Comparison of ENCODE assay signal across 8 cellular contexts in the genomic region with DNA sequence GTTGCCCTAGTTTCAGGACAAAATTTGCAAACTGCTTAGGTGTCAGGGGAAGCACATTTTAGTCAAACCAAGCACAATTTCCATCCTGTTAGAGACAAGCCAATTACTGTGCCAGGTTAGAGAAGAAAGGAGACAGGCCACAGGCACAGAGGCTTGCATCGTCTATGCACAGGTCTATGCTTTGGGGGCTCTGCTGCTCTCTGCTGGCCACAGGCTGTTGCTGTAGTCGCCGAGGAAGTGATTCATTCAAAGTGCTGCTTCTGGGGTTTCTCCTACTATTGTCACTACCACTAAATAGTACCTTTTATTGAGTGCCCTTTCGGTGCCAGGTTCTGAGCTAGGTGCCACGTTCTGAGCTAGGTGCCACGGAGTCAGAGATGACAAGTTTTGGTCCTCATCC. TPM values are rescaled to one million over a fixed set of nuclear protein-coding genes. Genes with fewer than 3 reads are reported as not detected.
DNase-seq lines count a peak whose midpoint lies in the region; ATAC-seq, FAIRE-seq and TF ChIP-seq lines count a peak whose summit lies in the region.

No MANE protein-coding gene starts in this region.

- H3K79me2 ChIP-seq in parathyroid adenoma, result no peaks in the 10 kb centered on the region

- no peak overlapping the region for H3K27ac ChIP-seq in parathyroid adenoma
- no peak overlapping the region for H3K27ac ChIP-seq in upper lobe of right lung

- H2AFZ ChIP-seq in parathyroid adenoma, result no peak overlapping the region

- peaks cover 33% of the 10 kb centered on the region for H3K4me1 Mint-ChIP-seq in activated T-helper 2 cell treated with anti-CD3 and anti-CD28 coated beads, Interferon-gamma antibody, Interleukin-2, Interleukin-4, amounts not matched to agents 10 μg/mL and 5 μg/mL and 100 μg/mL, durations not matched to agents 14 hours and 24 hours and 36 hours (ENCODE audit: low read depth)

- intact Hi-C loops in activated T-helper 2 cell treated with anti-CD3 and anti-CD28 coated beads, Interferon-gamma antibody, Interleukin-2, Interleukin-4, amounts not matched to agents 10 μg/mL and 5 μg/mL and 100 μg/mL, durations not matched to agents 14 hours and 24 hours and 36 hours (cut with micrococcal nuclease), result loop anchor here (2.0 kb wide), 2 partner anchors 81 to 117 kb away; partner anchors contain the start of gene HTATSF1
- intact Hi-C loops in upper lobe of right lung (cut with DNase I), result no loop called here

- H3K9me3 ChIP-seq in parathyroid adenoma (ENCODE audit: control insufficient read depth, low read length), result no peaks in the 10 kb centered on the region
- H3K9me3 ChIP-seq in upper lobe of right lung, result no peaks in the 10 kb centered on the region

- peak overlapping the region; percentile 64 for H3K27ac Mint-ChIP-seq in activated T-helper 2 cell treated with anti-CD3 and anti-CD28 coated beads, Interferon-gamma antibody, Interleukin-2, Interleukin-4, amounts not matched to agents 10 μg/mL and 5 μg/mL and 100 μg/mL, durations not matched to agents 14 hours and 24 hours and 36 hours

- H3K4me3 ChIP-seq in foreskin fibroblast (ENCODE audit: low read depth in 1 of 2, low read length in 2 of 2), result no peak overlapping the region
- H3K4me3 ChIP-seq in parathyroid adenoma (ENCODE audit: low read depth, low read length), result no peak overlapping the region
- no peak overlapping the region for H3K4me3 ChIP-seq in upper lobe of right lung

- H3K27me3 ChIP-seq in parathyroid adenoma (ENCODE audit: control insufficient read depth, insufficient read depth, low read length), result no peaks in the 10 kb centered on the region
- H3K27me3 ChIP-seq in upper lobe of right lung, result no peaks in the 10 kb centered on the region

- ATAC-seq in GM21381 (IDR thresholded peaks at IDR 0.05; ENCODE audit: unreplicated experiment) (peak; percentile 95), upper lobe of right lung (peak; percentile 83)

- peak; percentile 70 for TF ChIP-seq CTCF in foreskin fibroblast (IDR thresholded peaks at IDR 0.05; ENCODE audit: low read depth, low read length)
- peak; percentile 66 for TF ChIP-seq CTCF in parathyroid adenoma (IDR thresholded peaks at IDR 0.05)
- peak; percentile 60 for TF ChIP-seq CTCF in upper lobe of right lung (IDR thresholded peaks at IDR 0.05)

- no peaks in the 10 kb centered on the region for H3K4me1 ChIP-seq in parathyroid adenoma
- no peaks in the 10 kb centered on the region for H3K4me1 ChIP-seq in upper lobe of right lung

- H3K9ac ChIP-seq in parathyroid adenoma, result no peak overlapping the region

- H3K4me3 Mint-ChIP-seq in activated T-helper 2 cell treated with anti-CD3 and anti-CD28 coated beads, Interferon-gamma antibody, Interleukin-2, Interleukin-4, amounts not matched to agents 10 μg/mL and 5 μg/mL and 100 μg/mL, durations not matched to agents 14 hours and 24 hours and 36 hours (ENCODE audit: low read depth), result no peak overlapping the region

- DNase-seq in DMS153 treated with DMSO at 0.1 percent for 48 hours (lab: John Stamatoyannopoulos, UW; ENCODE audit: unreplicated experiment) (peak; percentile 33), HT1080 (ENCODE audit: low read depth) (peak; percentile 49), RCC 7860 (ENCODE audit: low spot score) (peak; percentile 23), foreskin fibroblast (peak; percentile 23 to 68), upper lobe of right lung (peak; percentile 65)
- peak; percentile 57 for DNase-seq in activated T-helper 2 cell treated with anti-CD3 and anti-CD28 coated beads, Interferon-gamma antibody, Interleukin-2, Interleukin-4, amounts not matched to agents 10 μg/mL and 5 μg/mL and 100 μg/mL, durations not matched to agents 14 hours and 24 hours and 36 hours (ENCODE audit: low spot score)

- FAIRE-seq in RCC 7860 (lab: Jason Lieb, UNC), result no peak

- H3K27me3 Mint-ChIP-seq in activated T-helper 2 cell treated with anti-CD3 and anti-CD28 coated beads, Interferon-gamma antibody, Interleukin-2, Interleukin-4, amounts not matched to agents 10 μg/mL and 5 μg/mL and 100 μg/mL, durations not matched to agents 14 hours and 24 hours and 36 hours (ENCODE audit: low read depth), result no peaks in the 10 kb centered on the region

- H3K9me3 Mint-ChIP-seq in activated T-helper 2 cell treated with anti-CD3 and anti-CD28 coated beads, Interferon-gamma antibody, Interleukin-2, Interleukin-4, amounts not matched to agents 10 μg/mL and 5 μg/mL and 100 μg/mL, durations not matched to agents 14 hours and 24 hours and 36 hours, result no peaks in the 10 kb centered on the region

- H3K36me3 Mint-ChIP-seq in activated T-helper 2 cell treated with anti-CD3 and anti-CD28 coated beads, Interferon-gamma antibody, Interleukin-2, Interleukin-4, amounts not matched to agents 10 μg/mL and 5 μg/mL and 100 μg/mL, durations not matched to agents 14 hours and 24 hours and 36 hours (ENCODE audit: low read depth), result no peaks in the 10 kb centered on the region

- H3K4me2 ChIP-seq in parathyroid adenoma (ENCODE audit: low read length), result no peak overlapping the region

- H3K36me3 ChIP-seq in parathyroid adenoma (ENCODE audit: control insufficient read depth, insufficient read depth, low read length) (no peaks in the 10 kb centered on the region), upper lobe of right lung (no peaks in the 10 kb centered on the region)

RNA-seq across cellular contexts. Expression of gene VGLL1, which starts 45.5 kb away (rescaled TPM):
- not detected in 2 replicates for total RNA-seq in HT1080 (2014; rRNA removed; shearing (Covaris generic))
- not detected in 2 replicates for polyA plus RNA-seq in HT1080 (2015; cell fraction: cytosol; rRNA removed)
- not detected in 2 replicates for polyA plus RNA-seq in HT1080 (2015; cell fraction: nucleus; rRNA removed)
- total RNA-seq in activated T-helper 2 cell treated with anti-CD3 and anti-CD28 coated beads, Interferon-gamma antibody, Interleukin-2, Interleukin-4, amounts not matched to agents 10 μg/mL and 5 μg/mL and 100 μg/mL, durations not matched to agents 14 hours and 24 hours and 36 hours, result not detected in 2 replicates
- total RNA-seq in upper lobe of right lung, result 1.6 TPM
